ENCODE assay signal across 16 cellular contexts in genomic region chr9:130933114-130934046, GRCh38. TPM values are rescaled to one million over a fixed set of nuclear protein-coding genes. Genes with fewer than 3 reads are reported as not detected.
DNase-seq lines count a peak whose midpoint lies in the region; ATAC-seq and TF ChIP-seq lines count a peak whose summit lies in the region.
"Had no signal": no experiment of that assay in that cellular context is flagged by ENCODE, and none has a peak within 500 bp of the region (broad histone marks: within the 10 kb centered on the region; RNA-seq: fewer than 3 reads in every experiment).

No MANE protein-coding gene starts in this region.

- H3K9me3 ChIP-seq in adipocyte (ENCODE audit: control insufficient read depth, low read length) (no peaks in the 10 kb centered on the region), heart left ventricle (no peaks in the 10 kb centered on the region)

- H3K36me3 Mint-ChIP-seq in type B pancreatic cell = no peaks in the 10 kb centered on the region
- no peaks in the 10 kb centered on the region for H3K36me3 Mint-ChIP-seq in activated naive CD8-positive, alpha-beta T cell treated with anti-CD3 and anti-CD28 coated beads for 36 hours
- H3K36me3 Mint-ChIP-seq: activated naive CD4-positive, alpha-beta T cell treated with anti-CD3 and anti-CD28 coated beads, Interleukin-2, amount 10 ng/mL, durations not matched to agents 7 days and 5 days had no signal

- peaks cover 24% of the 10 kb centered on the region for H3K4me1 Mint-ChIP-seq in type B pancreatic cell (ENCODE audit: unreplicated experiment)
- H3K4me1 Mint-ChIP-seq in activated naive CD8-positive, alpha-beta T cell treated with anti-CD3 and anti-CD28 coated beads for 36 hours = no peaks in the 10 kb centered on the region

- peak in 2 of 12 donors; percentile 7 to 9 for TF ChIP-seq CTCF in heart left ventricle (IDR thresholded peaks at IDR 0.05)
- TF ChIP-seq CTCF in type B pancreatic cell (conservative IDR thresholded peaks at IDR 0.05) = no peak

- peak overlapping the region in 11 of 12 donors; percentile 25 to 83 (median 64) for H3K27ac ChIP-seq in heart left ventricle
- H3K27ac ChIP-seq: dorsolateral prefrontal cortex had no signal

- H3K9me3 Mint-ChIP-seq in type B pancreatic cell = no peaks in the 10 kb centered on the region
- no peaks in the 10 kb centered on the region for H3K9me3 Mint-ChIP-seq in activated naive CD8-positive, alpha-beta T cell treated with anti-CD3 and anti-CD28 coated beads for 36 hours
- H3K9me3 Mint-ChIP-seq: activated naive CD4-positive, alpha-beta T cell treated with anti-CD3 and anti-CD28 coated beads, Interleukin-2, amount 10 ng/mL, durations not matched to agents 7 days and 5 days had no signal

- DNase-seq in Right ventricle myocardium inferior (ENCODE audit: missing footprints) = peak; percentile 57
- DNase-seq in cardiac septum (ENCODE audit: low spot score) = no peak
- peak; percentile 46 for DNase-seq in adipocyte (ENCODE audit: low read depth)
- peak in 1 of 5 donors; percentile 46 for DNase-seq in heart left ventricle
- DNase-seq in type B pancreatic cell (ENCODE audit: extremely low spot score, unreplicated experiment) = no peak
- no peak for DNase-seq in activated naive CD8-positive, alpha-beta T cell treated with anti-CD3 and anti-CD28 coated beads for 36 hours
- no peak for DNase-seq in NCI-H2196 treated with DMSO at 0.1 percent for 48 hours (lab: John Stamatoyannopoulos, UW; ENCODE audit: unreplicated experiment)
- DNase-seq: activated CD4-positive, alpha-beta T cell treated with anti-CD3 and anti-CD28 coated beads, Interleukin-2, amount 50 U/mL, for 4 hours; activated naive CD4-positive, alpha-beta T cell treated with anti-CD3 and anti-CD28 coated beads, Interleukin-2, amount 10 ng/mL, durations not matched to agents 7 days and 5 days; dorsolateral prefrontal cortex; MM.1S; stimulated activated naive CD4-positive, alpha-beta T cell had no signal

- H3K27ac Mint-ChIP-seq in type B pancreatic cell = no peak overlapping the region
- H3K27ac Mint-ChIP-seq in activated naive CD8-positive, alpha-beta T cell treated with anti-CD3 and anti-CD28 coated beads for 36 hours = no peak overlapping the region
- H3K27ac Mint-ChIP-seq: activated naive CD4-positive, alpha-beta T cell treated with anti-CD3 and anti-CD28 coated beads, Interleukin-2, amount 10 ng/mL, durations not matched to agents 7 days and 5 days had no signal

- intact Hi-C loops in Right ventricle myocardium inferior (cut with DNase I) (loop anchor here (1.0 to 10.0 kb wide), 2 partner anchors 64 to 111 kb away; no protein-coding TSS in a partner anchor), cardiac septum (cut with DNase I) (loop anchor here (2.0 kb wide), 1 partner anchor 63 kb away; no protein-coding TSS in a partner anchor), heart left ventricle (cut with DNase I) (loop anchor here in 7 of 10 donors (2.0 to 5.0 kb wide), 4 partner anchors 56 to 63 kb away; no protein-coding TSS in a partner anchor)

- WGBS in heart left ventricle, 4 donors = 16 to 20% (median 19%) methylated on average over 15 to 26 of the region's 26 CpGs

- ATAC-seq in Right ventricle myocardium inferior (peak; percentile 18), heart left ventricle (peak; percentile 22 to 53 (median 36)), HG03045 (IDR thresholded peaks at IDR 0.05; ENCODE audit: unreplicated experiment) (no peak)

- H3K27me3 ChIP-seq in adipocyte (replicated peaks; ENCODE audit: control insufficient read depth, insufficient read depth, low read length) (no peaks in the 10 kb centered on the region), heart left ventricle (peaks cover 31 to 65% (median 47%) of the 10 kb centered on the region in 9 donors)

- H3K36me3 ChIP-seq in adipocyte (ENCODE audit: control insufficient read depth, insufficient read depth, low read length, severe bottlenecking) (no peaks in the 10 kb centered on the region), heart left ventricle (no peaks in the 10 kb centered on the region)

- H3K4me3 ChIP-seq in adipocyte (ENCODE audit: low read length) (no peak overlapping the region), heart left ventricle (peak overlapping the region in 4 of 12 donors; percentile 7 to 30 (median 20))
- H3K4me3 ChIP-seq: dorsolateral prefrontal cortex had no signal

- H3K9ac ChIP-seq in adipocyte (ENCODE audit: low read length) = no peak overlapping the region

- H3K4me1 ChIP-seq in adipocyte (ENCODE audit: control insufficient read depth, insufficient read depth, low read length) (peaks cover 30% of the 10 kb centered on the region), heart left ventricle (peaks cover 0 to 44% (median 16%) of the 10 kb centered on the region in 12 donors)

- H3K4me3 Mint-ChIP-seq in type B pancreatic cell = peak overlapping the region; percentile 28
- H3K4me3 Mint-ChIP-seq in activated naive CD8-positive, alpha-beta T cell treated with anti-CD3 and anti-CD28 coated beads for 36 hours = no peak overlapping the region
- H3K4me3 Mint-ChIP-seq: activated naive CD4-positive, alpha-beta T cell treated with anti-CD3 and anti-CD28 coated beads, Interleukin-2, amount 10 ng/mL, durations not matched to agents 7 days and 5 days had no signal

- H3K27me3 Mint-ChIP-seq in type B pancreatic cell = peaks cover 49% of the 10 kb centered on the region
- peaks cover 58% of the 10 kb centered on the region for H3K27me3 Mint-ChIP-seq in activated naive CD8-positive, alpha-beta T cell treated with anti-CD3 and anti-CD28 coated beads for 36 hours

- TF ChIP-seq POLR2A in heart left ventricle (IDR thresholded peaks at IDR 0.05) = no peak

RNA-seq across cellular contexts. Expression of gene FIBCD1, which starts 5.7 kb away (rescaled TPM):
- 0.57 TPM for total RNA-seq in Right ventricle myocardium inferior
- 0.54 TPM for total RNA-seq in cardiac septum
- total RNA-seq in heart left ventricle = 1 to 10 TPM in 4 of 9 donors, under 1 TPM in 3, not detected in 2; 0.24 to 2.3 (median 1.1) TPM
- polyA plus RNA-seq in heart left ventricle = 1 to 10 TPM; 2.9 to 3.9 TPM
- total RNA-seq in type B pancreatic cell (ENCODE audit: low replicate concordance) = 0.53 and 0.76 TPM in 2 replicates
- total RNA-seq in activated naive CD8-positive, alpha-beta T cell treated with anti-CD3 and anti-CD28 coated beads for 36 hours = not detected

RNA-seq across cellular contexts. Expression of gene QRFP, which starts 36.8 kb away (rescaled TPM):
- total RNA-seq in Right ventricle myocardium inferior (not detected), cardiac septum (not detected), heart left ventricle (not detected), type B pancreatic cell (ENCODE audit: low replicate concordance) (not detected in 2 replicates)
- not detected for polyA plus RNA-seq in heart left ventricle
- not detected for total RNA-seq in activated naive CD8-positive, alpha-beta T cell treated with anti-CD3 and anti-CD28 coated beads for 36 hours
- total RNA-seq: A673, dorsolateral prefrontal cortex, NCI-H460 had no signal
- polyA plus RNA-seq: neural cell had no signal

Comparison
In these comparisons a context has a peak if more than half of its experiments do, and no peak if none do; other contexts are left out.
1. DNase-seq: peak in Right ventricle myocardium inferior (single experiment) and adipocyte (single experiment); none in cardiac septum (single experiment), type B pancreatic cell (single experiment), activated naive CD8-positive, alpha-beta T cell treated with anti-CD3 and anti-CD28 coated beads for 36 hours (single experiment) and NCI-H2196 treated with DMSO at 0.1 percent for 48 hours (single experiment).